ENCODE assay signal across 26 cellular contexts in the genomic region with DNA sequence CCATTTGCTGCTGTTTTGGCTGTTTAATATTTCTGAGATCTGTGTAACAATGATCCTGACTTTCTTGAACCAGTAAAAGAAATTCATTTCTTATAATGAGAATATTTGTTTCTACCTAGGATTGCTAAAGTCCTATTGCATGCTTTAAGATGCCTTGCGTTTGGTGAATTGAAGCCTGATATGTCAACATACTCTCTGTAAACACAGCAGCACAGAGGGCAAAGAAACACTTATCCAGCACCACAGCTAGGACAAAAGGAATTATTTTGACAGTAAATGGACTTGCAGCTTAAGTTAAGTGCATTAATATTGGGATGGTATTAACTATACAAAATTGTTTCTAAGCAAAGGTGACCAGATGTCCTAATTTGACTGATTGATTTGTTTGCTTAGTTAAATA.
DNase-seq lines count a peak whose midpoint lies in the region; ATAC-seq and TF ChIP-seq lines count a peak whose summit lies in the region.
"Had no signal": no experiment of that assay in that cellular context is flagged by ENCODE, and none has a peak within 500 bp of the region (broad histone marks: within the 10 kb centered on the region; RNA-seq: fewer than 3 reads in every experiment).

No MANE protein-coding gene starts in this region.

- DNase-seq in DMS153 (lab: John Stamatoyannopoulos, UW): peak; percentile 75
- peak; percentile 64 for DNase-seq in NCI-H1105 treated with DMSO at 0.1 percent for 48 hours (lab: John Stamatoyannopoulos, UW)
- DNase-seq in NCI-H748 (lab: John Stamatoyannopoulos, UW; ENCODE audit: unreplicated experiment): peak; percentile 96
- no peak for DNase-seq in right lobe of liver
- DNase-seq in CD1c-positive myeloid dendritic cell (ENCODE audit: extremely low spot score): no peak
- DNase-seq in activated CD8-positive, alpha-beta T cell treated with anti-CD3 and anti-CD28 coated beads, Interleukin-2, amount 10 ng/mL, durations not matched to agents 7 days and 5 days: no peak
- no peak for DNase-seq in DMS114 treated with DMSO at 0.1 percent for 48 hours (lab: John Stamatoyannopoulos, UW; ENCODE audit: unreplicated experiment)
- DNase-seq: activated CD4-positive, alpha-beta T cell treated with anti-CD3 and anti-CD28 coated beads for 36 hours; activated CD8-positive, alpha-beta memory T cell treated with anti-CD3 and anti-CD28 coated beads for 24 hours; activated gamma-delta T cell treated with Interleukin-2 at 50 U/mL for 16 hours; Calu3; esophagus squamous epithelium; foreskin melanocyte; GOT3; heart right ventricle; kidney glomerular epithelial cell; natural killer cell; NCI-H526 treated with DMSO at 0.1 percent for 48 hours; pancreas; stimulated activated CD4-positive, alpha-beta T cell treated with anti-CD3 and anti-CD28 coated beads, Interleukin-2, amount 100 ng/mL, for 24 hours; trophoblast cell had no signal

- H3K4me1 ChIP-seq in right lobe of liver: peaks cover 0 to 32% (median 0%) of the 10 kb centered on the region in 4 donors
- H3K4me1 ChIP-seq: esophagus squamous epithelium, heart right ventricle, pancreas had no signal

- WGBS in right lobe of liver (ENCODE audit: insufficient coverage, low coverage, low lambda C conversion rate, missing lambda C conversion rate): 15% methylated on average over 1 of the region's 1 CpG

- no peak for TF ChIP-seq POLR2A in right lobe of liver (IDR thresholded peaks at IDR 0.05)

- intact Hi-C loops in right lobe of liver (cut with DNase I): no loop called here

- H3K36me3 ChIP-seq in right lobe of liver: no peaks in the 10 kb centered on the region
- H3K36me3 ChIP-seq: esophagus squamous epithelium, heart right ventricle, pancreas had no signal

- no peaks in the 10 kb centered on the region for H3K27me3 ChIP-seq in right lobe of liver
- H3K27me3 ChIP-seq: esophagus squamous epithelium, heart right ventricle, pancreas had no signal

- H3K27ac ChIP-seq in right lobe of liver: peak overlapping the region in 1 of 3 donors; percentile 69
- H3K27ac ChIP-seq: C4-2B, esophagus squamous epithelium, heart right ventricle, pancreas had no signal

- H3K4me3 ChIP-seq in right lobe of liver: no peak overlapping the region
- H3K4me3 ChIP-seq: esophagus squamous epithelium, heart right ventricle, lung, pancreas had no signal

- no peaks in the 10 kb centered on the region for H3K4me1 Mint-ChIP-seq in activated CD8-positive, alpha-beta T cell treated with anti-CD3 and anti-CD28 coated beads, Interleukin-2, amount 10 ng/mL, durations not matched to agents 7 days and 5 days (ENCODE audit: low read depth)
- H3K4me1 Mint-ChIP-seq: activated CD4-positive, alpha-beta T cell treated with anti-CD3 and anti-CD28 coated beads for 36 hours; central memory CD8-positive, alpha-beta T cell; natural killer cell had no signal

- no peak for TF ChIP-seq CTCF in right lobe of liver (IDR thresholded peaks at IDR 0.05)

- CTCF ChIA-PET in activated CD8-positive, alpha-beta T cell treated with anti-CD3 and anti-CD28 coated beads, Interleukin-2, amount 10 ng/mL, durations not matched to agents 7 days and 5 days (lab: Charles Lee): no interaction called here

- POLR2A ChIA-PET in activated CD8-positive, alpha-beta T cell treated with anti-CD3 and anti-CD28 coated beads, Interleukin-2, amount 10 ng/mL, durations not matched to agents 7 days and 5 days (lab: Charles Lee): no interaction called here

- no peak overlapping the region for H3K27ac Mint-ChIP-seq in activated CD8-positive, alpha-beta T cell treated with anti-CD3 and anti-CD28 coated beads, Interleukin-2, amount 10 ng/mL, durations not matched to agents 7 days and 5 days
- H3K27ac Mint-ChIP-seq: activated CD4-positive, alpha-beta T cell treated with anti-CD3 and anti-CD28 coated beads for 36 hours; dendritic cell treated with granulocyte-macrophage colony-stimulating factor and Interleukin-4, amounts not matched to agents 40 ng/mL and 50 ng/mL, for 4 days; natural killer cell; T-helper 2 cell treated with Interferon-gamma antibody and Interleukin-4, amounts not matched to agents 5 μg/mL and 100 μg/mL, for 36 hours had no signal

- H3K27me3 Mint-ChIP-seq in activated CD8-positive, alpha-beta T cell treated with anti-CD3 and anti-CD28 coated beads, Interleukin-2, amount 10 ng/mL, durations not matched to agents 7 days and 5 days (ENCODE audit: low read depth): no peaks in the 10 kb centered on the region
- H3K27me3 Mint-ChIP-seq: activated CD4-positive, alpha-beta T cell treated with anti-CD3 and anti-CD28 coated beads for 36 hours; central memory CD8-positive, alpha-beta T cell; dendritic cell treated with granulocyte-macrophage colony-stimulating factor and Interleukin-4, amounts not matched to agents 40 ng/mL and 50 ng/mL, for 4 days had no signal

- no peaks in the 10 kb centered on the region for H3K9me3 ChIP-seq in right lobe of liver
- H3K9me3 ChIP-seq: pancreas had no signal

- peaks cover 9% of the 10 kb centered on the region for H3K9me3 Mint-ChIP-seq in activated CD8-positive, alpha-beta T cell treated with anti-CD3 and anti-CD28 coated beads, Interleukin-2, amount 10 ng/mL, durations not matched to agents 7 days and 5 days (ENCODE audit: insufficient read depth)
- H3K9me3 Mint-ChIP-seq: dendritic cell treated with granulocyte-macrophage colony-stimulating factor and Interleukin-4, amounts not matched to agents 40 ng/mL and 50 ng/mL, for 4 days had no signal

- no peak overlapping the region for H3K4me3 Mint-ChIP-seq in activated CD8-positive, alpha-beta T cell treated with anti-CD3 and anti-CD28 coated beads, Interleukin-2, amount 10 ng/mL, durations not matched to agents 7 days and 5 days
- H3K4me3 Mint-ChIP-seq: activated CD4-positive, alpha-beta T cell treated with anti-CD3 and anti-CD28 coated beads for 36 hours; central memory CD8-positive, alpha-beta T cell; dendritic cell treated with granulocyte-macrophage colony-stimulating factor and Interleukin-4, amounts not matched to agents 40 ng/mL and 50 ng/mL, for 4 days; natural killer cell; T-helper 2 cell treated with Interferon-gamma antibody and Interleukin-4, amounts not matched to agents 5 μg/mL and 100 μg/mL, for 36 hours had no signal

- peak; percentile 79 to 86 (median 84) for ATAC-seq in right lobe of liver
- ATAC-seq in activated CD8-positive, alpha-beta T cell treated with anti-CD3 and anti-CD28 coated beads, Interleukin-2, amount 10 ng/mL, durations not matched to agents 7 days and 5 days: no peak
- ATAC-seq: activated CD4-positive, alpha-beta T cell treated with anti-CD3 and anti-CD28 coated beads for 36 hours; heart right ventricle; natural killer cell; pancreas had no signal

- H3K36me3 Mint-ChIP-seq in activated CD8-positive, alpha-beta T cell treated with anti-CD3 and anti-CD28 coated beads, Interleukin-2, amount 10 ng/mL, durations not matched to agents 7 days and 5 days (ENCODE audit: low read depth): no peaks in the 10 kb centered on the region

Comparison
In these comparisons a context has a peak if more than half of its experiments do, and no peak if none do; other contexts are left out.
1. DNase-seq: peak in DMS153 (single experiment), NCI-H1105 treated with DMSO at 0.1 percent for 48 hours (single experiment) and NCI-H748 (single experiment); none in right lobe of liver (0 of 3), CD1c-positive myeloid dendritic cell (single experiment), activated CD8-positive, alpha-beta T cell treated with anti-CD3 and anti-CD28 coated beads, Interleukin-2, amount 10 ng/mL, durations not matched to agents 7 days and 5 days (single experiment) and DMS114 treated with DMSO at 0.1 percent for 48 hours (single experiment).